Comparison of ENCODE assay signal across 8 cellular contexts in genomic region chr3:40452562-40452875, GRCh38. TPM values are rescaled to one million over a fixed set of nuclear protein-coding genes. Genes with fewer than 3 reads are reported as not detected.
DNase-seq lines count a peak whose midpoint lies in the region; ATAC-seq and TF ChIP-seq lines count a peak whose summit lies in the region.

No MANE protein-coding gene starts in this region.

- H3K9me3 Mint-ChIP-seq in WTC11 = no peaks in the 10 kb centered on the region

- no peak for DNase-seq in H7
- no peak for DNase-seq in WTC11 (ENCODE audit: low spot score)
- no peak for DNase-seq in right cardiac atrium
- no peak for DNase-seq in 8988T
- no peak for DNase-seq in UCSD-AML1 (lab: John Stamatoyannopoulos, UW; ENCODE audit: unreplicated experiment)
- DNase-seq in HEK293T (ENCODE audit: extremely low spot score) = no peak

- WGBS in right cardiac atrium = 1% methylated on average over 7 of the region's 7 CpGs

- peak overlapping the region; percentile 79 for H3K9ac ChIP-seq in skeletal muscle satellite cell (ENCODE audit: low read depth, low read length)

- intact Hi-C loops in right cardiac atrium (cut with DNase I) = loop anchor here in 1 of 4 donors (10.0 kb wide), 1 partner anchor 128 kb away; no protein-coding TSS in a partner anchor

- H3K27ac ChIP-seq in right cardiac atrium (ENCODE audit: low read length) = peak overlapping the region; percentile 99

- TF ChIP-seq CTCF in WTC11 (IDR thresholded peaks at IDR 0.05) = no peak

- H3K27me3 Mint-ChIP-seq in WTC11 (ENCODE audit: low read depth) = no peaks in the 10 kb centered on the region

- CTCF ChIA-PET in WTC11 (lab: Charles Lee) (interaction anchor here (1.1 to 2.9 kb wide), 4 partner anchors 53 to 260 kb away, joined by 6 to 15 read pairs (median 7); partner anchors contain the start of genes EIF1B and ZNF620), HEK293T (lab: Yijun Ruan, JAX) (no interaction called here)

- H3K4me3 ChIP-seq in H7 (ENCODE audit: insufficient read depth, low read depth, low read length) = peak overlapping the region; percentile 69
- H3K4me3 ChIP-seq in right cardiac atrium (ENCODE audit: low read length) = peak overlapping the region; percentile 70
- H3K4me3 ChIP-seq in skeletal muscle satellite cell (ENCODE audit: low read length) = peak overlapping the region; percentile 76

- H3K27ac Mint-ChIP-seq in WTC11 = peak overlapping the region; percentile 97

- H3K27me3 ChIP-seq in H7 (ENCODE audit: control insufficient read depth, insufficient read depth, low read length) (no peaks in the 10 kb centered on the region), right cardiac atrium (ENCODE audit: control insufficient read depth, insufficient read depth) (no peaks in the 10 kb centered on the region), skeletal muscle satellite cell (ENCODE audit: control insufficient read depth, insufficient read depth, low read length) (no peaks in the 10 kb centered on the region)

- H3K4me1 ChIP-seq in right cardiac atrium (ENCODE audit: control insufficient read depth, insufficient read depth, low read length) (peaks cover 3% of the 10 kb centered on the region), skeletal muscle satellite cell (ENCODE audit: control insufficient read depth, insufficient read depth, low read length) (peaks cover 8% of the 10 kb centered on the region)

- H3K36me3 ChIP-seq in H7 (replicated peaks; ENCODE audit: control insufficient read depth, insufficient read depth, low read length) = no peaks in the 10 kb centered on the region
- peaks cover under 1% of the 10 kb centered on the region for H3K36me3 ChIP-seq in skeletal muscle satellite cell (ENCODE audit: insufficient read depth, low read length)

- no peaks in the 10 kb centered on the region; the same call in 1 of the 2 replicates for H3K36me3 Mint-ChIP-seq in WTC11

- POLR2A ChIA-PET in WTC11 (lab: Charles Lee) = interaction anchor here (0.6 to 1.8 kb wide), 4 partner anchors 13 to 209 kb away, joined by 3 to 4 read pairs (median 4); partner anchors contain the start of genes EIF1B and ZNF621
- POLR2A ChIA-PET in HEK293T (lab: Yijun Ruan, JAX) = interaction anchor here (1.1 to 2.2 kb wide), 6 partner anchors 14 to 72 kb away, joined by 3 to 11 read pairs (median 6); partner anchors contain the start of genes ZNF619, ZNF620 and ZNF621

- H3K9me3 ChIP-seq in right cardiac atrium (ENCODE audit: control insufficient read depth, low read length) = no peaks in the 10 kb centered on the region
- H3K9me3 ChIP-seq in skeletal muscle satellite cell (replicated peaks; ENCODE audit: low read length) = no peaks in the 10 kb centered on the region

- ATAC-seq in WTC11 = no peak
- no peak for ATAC-seq in right cardiac atrium
- ATAC-seq in HG03097 (IDR thresholded peaks at IDR 0.05; ENCODE audit: low FRiP score, unreplicated experiment) = no peak

- peak overlapping the region; percentile 94 for H3K4me3 Mint-ChIP-seq in WTC11

- H3K4me1 Mint-ChIP-seq in WTC11 = peaks cover 11% of the 10 kb centered on the region

- peak overlapping the region; percentile 98 for H3K4me2 ChIP-seq in skeletal muscle satellite cell (ENCODE audit: low read length)

TF ChIP-seq in WTC11, 78 proteins besides CTCF, POLR2A, EP300 and RAD21:
- no peak for TF ChIP-seq ZNF423 (CRISPR knock-in tag; IDR thresholded peaks at IDR 0.05)
- no peak for TF ChIP-seq SP1 (CRISPR knock-in tag; conservative IDR thresholded peaks at IDR 0.05)
- no peak for TF ChIP-seq MAX (CRISPR knock-in tag; IDR thresholded peaks at IDR 0.05)
- TF ChIP-seq ESRRA (CRISPR knock-in tag; IDR thresholded peaks at IDR 0.05; ENCODE audit: borderline replicate concordance) = no peak
- no peak for TF ChIP-seq FOXK1 (CRISPR knock-in tag; IDR thresholded peaks at IDR 0.05)
- TF ChIP-seq E2F1 (CRISPR knock-in tag; IDR thresholded peaks at IDR 0.05) = no peak
- no peak for TF ChIP-seq FOXP4 (CRISPR knock-in tag; IDR thresholded peaks at IDR 0.05)

TF ChIP-seq in HEK293T, 16 proteins besides CTCF, POLR2A, EP300 and RAD21:
- TF ChIP-seq L3MBTL2 (conservative IDR thresholded peaks at IDR 0.05) = no peak
- TF ChIP-seq TARDBP (IDR thresholded peaks at IDR 0.05) = no peak
- TF ChIP-seq LEF1 (IDR thresholded peaks at IDR 0.05; ENCODE audit: borderline replicate concordance) = no peak
- no peak for TF ChIP-seq CTBP1 (IDR thresholded peaks at IDR 0.05; ENCODE audit: borderline replicate concordance)
- TF ChIP-seq BHLHE40 (IDR thresholded peaks at IDR 0.05; ENCODE audit: borderline replicate concordance) = no peak
- no peak for TF ChIP-seq HDGF (IDR thresholded peaks at IDR 0.05; ENCODE audit: borderline replicate concordance)
- no peak for TF ChIP-seq ELF4 (IDR thresholded peaks at IDR 0.05)
- TF ChIP-seq SP1 (IDR thresholded peaks at IDR 0.05) = no peak
- no peak for TF ChIP-seq PKNOX1 (IDR thresholded peaks at IDR 0.05)
- TF ChIP-seq ZNF384 (IDR thresholded peaks at IDR 0.05) = no peak
- no peak for TF ChIP-seq SUZ12 (IDR thresholded peaks at IDR 0.05)
- no peak for TF ChIP-seq NFRKB (IDR thresholded peaks at IDR 0.05)
- TF ChIP-seq ARNT (IDR thresholded peaks at IDR 0.05) = no peak
- no peak for TF ChIP-seq FOXM1 (IDR thresholded peaks at IDR 0.05; ENCODE audit: borderline replicate concordance)
- no peak for TF ChIP-seq FOXA1 (IDR thresholded peaks at IDR 0.05)
- no peak for TF ChIP-seq FOXK2 (IDR thresholded peaks at IDR 0.05)

RNA-seq across cellular contexts. Expression of gene RPL14, which starts 4.6 kb away (rescaled TPM):
- 348 and 451 TPM in 2 replicates for total RNA-seq in H7 (2014; rRNA removed; shearing (Covaris generic))
- 2,759 to 2,816 TPM (median 2,760 TPM) in 3 replicates for total RNA-seq in WTC11 (2021)
- 1,000 to 10,000 TPM; 1,029 to 1,161 (median 1,122) TPM for total RNA-seq in right cardiac atrium
- 895 TPM for polyA plus RNA-seq in right cardiac atrium
- 295 and 431 TPM in 2 replicates for total RNA-seq in skeletal muscle satellite cell (2012; rRNA removed)

RNA-seq across cellular contexts. Expression of gene ZNF619, which starts 24.4 kb away (rescaled TPM):
- total RNA-seq in H7 (2014; rRNA removed; shearing (Covaris generic)) = 2.2 and 5.3 TPM in 2 replicates
- 7.2 to 11.2 TPM (median 9.7 TPM) in 3 replicates for total RNA-seq in WTC11 (2021)
- 1 to 10 TPM; 3.9 to 6.3 (median 5.0) TPM for total RNA-seq in right cardiac atrium
- polyA plus RNA-seq in right cardiac atrium = 1.5 TPM
- total RNA-seq in skeletal muscle satellite cell (2012; rRNA removed) = 2.8 TPM in 2 replicates

RNA-seq across cellular contexts. Expression of gene ZNF620, which starts 53.3 kb away (rescaled TPM):
- 5.6 and 8.8 TPM in 2 replicates for total RNA-seq in H7 (2014; rRNA removed; shearing (Covaris generic))
- total RNA-seq in WTC11 (2021) = 15.6 to 19.8 TPM (median 17.2 TPM) in 3 replicates
- total RNA-seq in right cardiac atrium = 1 to 10 TPM; 3.1 to 4.3 (median 3.3) TPM
- polyA plus RNA-seq in right cardiac atrium = 2.1 TPM
- total RNA-seq in skeletal muscle satellite cell (2012; rRNA removed) = 0.44 and 0.76 TPM in 2 replicates
